ENCODE assay signal across 11 cellular contexts in the genomic region with DNA sequence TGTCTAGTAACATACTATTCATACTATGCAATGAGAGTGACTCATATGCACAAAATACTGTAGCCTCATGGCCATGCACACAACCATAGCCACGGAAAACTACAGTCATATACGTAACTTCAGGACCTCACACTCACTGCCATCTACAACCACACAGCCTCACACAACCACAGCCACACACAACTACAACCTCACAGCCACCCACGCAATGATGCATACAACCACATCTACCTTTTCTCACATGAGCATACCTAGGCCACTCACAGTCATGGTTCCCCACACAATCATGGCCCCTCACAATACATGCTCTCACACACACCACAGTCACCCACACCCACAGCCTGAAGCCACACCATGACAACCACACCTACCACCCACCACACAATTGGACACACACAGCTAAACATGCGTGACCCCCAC. TPM values are rescaled to one million over a fixed set of nuclear protein-coding genes. Genes with fewer than 3 reads are reported as not detected.
DNase-seq lines count a peak whose midpoint lies in the region; ATAC-seq and TF ChIP-seq lines count a peak whose summit lies in the region.
"Had no signal": no experiment of that assay in that cellular context is flagged by ENCODE, and none has a peak within 500 bp of the region (broad histone marks: within the 10 kb centered on the region; RNA-seq: fewer than 3 reads in every experiment).

No MANE protein-coding gene starts in this region.

- peaks cover 21% of the 10 kb centered on the region for H3K9me3 Mint-ChIP-seq in activated CD8-positive, alpha-beta T cell treated with anti-CD3 and anti-CD28 coated beads for 36 hours

- no peak overlapping the region for H3K4ac ChIP-seq in IMR-90 (ENCODE audit: low read depth, low read length)

- no peak overlapping the region for H4K91ac ChIP-seq in IMR-90 (ENCODE audit: insufficient read depth, low read depth, low read length)

- POLR2A ChIA-PET in IMR-90 (lab: Charles Lee; ENCODE audit: unreplicated experiment): no interaction called here
- POLR2A ChIA-PET in activated CD8-positive, alpha-beta T cell treated with anti-CD3 and anti-CD28 coated beads for 36 hours (lab: Charles Lee): interaction anchor here (0.9 to 1.7 kb wide), 2 partner anchors 10 to 58 kb away, joined by 3 to 13 read pairs; a partner anchor contains a TSS

- no peaks in the 10 kb centered on the region for H3K79me1 ChIP-seq in IMR-90 (ENCODE audit: low read depth in 1 of 2, low read length in 2 of 2)

- DNase-seq in IMR-90 (no peak), sciatic nerve (ENCODE audit: low spot score) (no peak), SHP77 (lab: John Stamatoyannopoulos, UW) (no peak), globus pallidus (ENCODE audit: low spot score) (no peak)
- DNase-seq in activated CD8-positive, alpha-beta T cell treated with anti-CD3 and anti-CD28 coated beads for 36 hours: peak; percentile 94
- DNase-seq in stimulated activated CD4-positive, alpha-beta T cell treated with anti-CD3 and anti-CD28 coated beads, Interleukin-4, amount 100 ng/mL, for 24 hours: peak; percentile 87
- DNase-seq: NCI-H1048, WERI-Rb-1 had no signal

- no peak overlapping the region for H3K14ac ChIP-seq in IMR-90 (replicated peaks; ENCODE audit: low read depth, low read length)

- H3K27me3 ChIP-seq in IMR-90 (ENCODE audit: control insufficient read depth, insufficient read depth, low read length): no peaks in the 10 kb centered on the region

- H4K8ac ChIP-seq in IMR-90 (ENCODE audit: low read depth in 2 of 2, low read length in 2 of 2): no peak overlapping the region

- no peak overlapping the region for H2BK15ac ChIP-seq in IMR-90 (ENCODE audit: low read depth, low read length)

- peaks cover 15% of the 10 kb centered on the region for H3K9me3 ChIP-seq in IMR-90 (ENCODE audit: control insufficient read depth, insufficient read depth, low read length)

- H2AK5ac ChIP-seq in IMR-90 (ENCODE audit: low read depth, low read length): no peak overlapping the region

- CTCF ChIA-PET in IMR-90 (lab: Yijun Ruan, JAX): no interaction called here
- CTCF ChIA-PET in activated CD8-positive, alpha-beta T cell treated with anti-CD3 and anti-CD28 coated beads for 36 hours (lab: Charles Lee): interaction anchor here (1.3 kb wide), 1 partner anchor 9 kb away, joined by 3 read pairs; no protein-coding TSS in a partner anchor

- no peaks in the 10 kb centered on the region for H3K9me1 ChIP-seq in IMR-90 (ENCODE audit: insufficient read depth, low read length)

- no peak overlapping the region for H4K5ac ChIP-seq in IMR-90 (ENCODE audit: low read depth, low read length)

- H3K4me1 ChIP-seq in IMR-90 (ENCODE audit: control insufficient read depth, insufficient read depth, low read length): no peaks in the 10 kb centered on the region

- no TSS peak for BruUV-seq in IMR-90 (replicated peaks; lab: Mats Ljungman, UMichigan)

- peaks cover 15% of the 10 kb centered on the region for H3K36me3 Mint-ChIP-seq in activated CD8-positive, alpha-beta T cell treated with anti-CD3 and anti-CD28 coated beads for 36 hours (ENCODE audit: low read depth)

- ATAC-seq in IMR-90 (ENCODE audit: low read depth) (no peak), esophagus mucosa (peak; percentile 60), sciatic nerve (no peak), HG02610 (IDR thresholded peaks at IDR 0.05; ENCODE audit: unreplicated experiment) (no peak)
- peak; percentile 82 for ATAC-seq in activated CD8-positive, alpha-beta T cell treated with anti-CD3 and anti-CD28 coated beads for 36 hours

- no peaks in the 10 kb centered on the region for H3K36me3 ChIP-seq in IMR-90 (ENCODE audit: control insufficient read depth, insufficient read depth, low read length)
- H3K36me3 ChIP-seq: WERI-Rb-1 had no signal

- peak overlapping the region; percentile 39 for H2AK9ac ChIP-seq in IMR-90 (replicated peaks; ENCODE audit: low read depth, low read length, poor library complexity)

- intact Hi-C loops in IMR-90 (cut with micrococcal nuclease) (no loop called here), sciatic nerve (cut with DNase I) (no loop called here)
- intact Hi-C loops in activated CD8-positive, alpha-beta T cell treated with anti-CD3 and anti-CD28 coated beads for 36 hours (cut with micrococcal nuclease): no loop called here

- no peak overlapping the region for H3K23ac ChIP-seq in IMR-90 (ENCODE audit: low read depth, low read length)

- H3K27ac ChIP-seq in IMR-90 (ENCODE audit: insufficient read depth, low read length): no peak overlapping the region
- H3K27ac ChIP-seq: WERI-Rb-1 had no signal

- in situ Hi-C loops in IMR-90 (cut with MboI; ENCODE audit: low sequenced_read_pairs): no loop called here

- H3K4me2 ChIP-seq in IMR-90 (ENCODE audit: low read depth, low read length): no peak overlapping the region

- TF ChIP-seq CTCF in IMR-90 (conservative IDR thresholded peaks at IDR 0.05; ENCODE audit: low read depth, low read length): no peak
- no peak for TF ChIP-seq CTCF in activated CD8-positive, alpha-beta T cell treated with anti-CD3 and anti-CD28 coated beads for 36 hours (IDR thresholded peaks at IDR 0.05)

- no peak overlapping the region for H3K18ac ChIP-seq in IMR-90 (ENCODE audit: low read depth, low read length)

- H4K20me1 ChIP-seq in IMR-90 (ENCODE audit: insufficient read depth, low read length): no peaks in the 10 kb centered on the region

- peaks cover 52% of the 10 kb centered on the region for H3K4me1 Mint-ChIP-seq in activated CD8-positive, alpha-beta T cell treated with anti-CD3 and anti-CD28 coated beads for 36 hours (ENCODE audit: low read depth)

- TF ChIP-seq RAD21 in IMR-90 (IDR thresholded peaks at IDR 0.05; ENCODE audit: low read length): no peak

- no peak overlapping the region for H3K56ac ChIP-seq in IMR-90 (ENCODE audit: extremely low read depth, insufficient read depth, low read length)

- 56% methylated on average over 2 of the region's 4 CpGs; no CpG with 5 or more reads in 1 of the 2 experiments for WGBS in IMR-90 (ENCODE audit: extremely low coverage in 2 of 2, insufficient read length in 1 of 2), 2 experiments

- H3K27ac Mint-ChIP-seq in activated CD8-positive, alpha-beta T cell treated with anti-CD3 and anti-CD28 coated beads for 36 hours: peak overlapping the region; percentile 81

- H3K27me3 Mint-ChIP-seq in activated CD8-positive, alpha-beta T cell treated with anti-CD3 and anti-CD28 coated beads for 36 hours: peaks cover 2% of the 10 kb centered on the region

- TF ChIP-seq POLR2A in IMR-90 (IDR thresholded peaks at IDR 0.05; ENCODE audit: low read depth, low read length): no peak

- no peak overlapping the region for H3K4me3 ChIP-seq in IMR-90 (ENCODE audit: insufficient read depth, low read depth, low read length)

- H2BK20ac ChIP-seq in IMR-90 (ENCODE audit: low read depth, low read length): no peak overlapping the region

- H2BK5ac ChIP-seq in IMR-90 (ENCODE audit: low read depth, low read length, poor library complexity, severe bottlenecking): no peak overlapping the region

- H2BK120ac ChIP-seq in IMR-90 (ENCODE audit: low read depth, low read length): no peak overlapping the region

- dilution Hi-C loops in IMR-90 (cut with HindIII; ENCODE audit: low sequenced_read_pairs, unreplicated experiment): no loop called here

- peak overlapping the region; percentile 44 for H2AFZ ChIP-seq in IMR-90 (replicated peaks; ENCODE audit: low read length, poor library complexity)

- H3K9ac ChIP-seq in IMR-90 (ENCODE audit: low read depth, low read length): no peak overlapping the region

- peak overlapping the region; percentile 44 for H3K4me3 Mint-ChIP-seq in activated CD8-positive, alpha-beta T cell treated with anti-CD3 and anti-CD28 coated beads for 36 hours

TF ChIP-seq in IMR-90, 13 proteins besides CTCF, POLR2A, EP300 and RAD21 (continues in another document):
- TF ChIP-seq, protein P1, sequence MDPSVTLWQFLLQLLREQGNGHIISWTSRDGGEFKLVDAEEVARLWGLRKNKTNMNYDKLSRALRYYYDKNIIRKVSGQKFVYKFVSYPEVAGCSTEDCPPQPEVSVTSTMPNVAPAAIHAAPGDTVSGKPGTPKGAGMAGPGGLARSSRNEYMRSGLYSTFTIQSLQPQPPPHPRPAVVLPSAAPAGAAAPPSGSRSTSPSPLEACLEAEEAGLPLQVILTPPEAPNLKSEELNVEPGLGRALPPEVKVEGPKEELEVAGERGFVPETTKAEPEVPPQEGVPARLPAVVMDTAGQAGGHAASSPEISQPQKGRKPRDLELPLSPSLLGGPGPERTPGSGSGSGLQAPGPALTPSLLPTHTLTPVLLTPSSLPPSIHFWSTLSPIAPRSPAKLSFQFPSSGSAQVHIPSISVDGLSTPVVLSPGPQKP (IDR thresholded peaks at IDR 0.05; ENCODE audit: borderline replicate concordance, low read depth, low read length): no peak
- TF ChIP-seq, protein P2, sequence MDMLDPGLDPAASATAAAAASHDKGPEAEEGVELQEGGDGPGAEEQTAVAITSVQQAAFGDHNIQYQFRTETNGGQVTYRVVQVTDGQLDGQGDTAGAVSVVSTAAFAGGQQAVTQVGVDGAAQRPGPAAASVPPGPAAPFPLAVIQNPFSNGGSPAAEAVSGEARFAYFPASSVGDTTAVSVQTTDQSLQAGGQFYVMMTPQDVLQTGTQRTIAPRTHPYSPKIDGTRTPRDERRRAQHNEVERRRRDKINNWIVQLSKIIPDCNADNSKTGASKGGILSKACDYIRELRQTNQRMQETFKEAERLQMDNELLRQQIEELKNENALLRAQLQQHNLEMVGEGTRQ (IDR thresholded peaks at IDR 0.05; ENCODE audit: low read depth, low read length): no peak
- TF ChIP-seq CHD1 (IDR thresholded peaks at IDR 0.05; ENCODE audit: low read depth, low read length) (no peak), RCOR1 (IDR thresholded peaks at IDR 0.05; ENCODE audit: insufficient replicate concordance, low read length) (no peak)

RNA-seq across cellular contexts. Expression of a gene that starts 8.7 kb away (rescaled TPM):
- not detected in 2 replicates for total RNA-seq in IMR-90 (2012; rRNA removed)
- polyA plus RNA-seq in IMR-90 (2012; rRNA removed): not detected in 2 replicates
- not detected in 2 replicates for polyA plus RNA-seq in IMR-90 (2012; cell fraction: cytosol; rRNA removed)
- not detected in 2 replicates for polyA plus RNA-seq in IMR-90 (2012; cell fraction: nucleus; rRNA removed; ENCODE audit: low replicate concordance)
- 10 to 100 TPM; 41.7 to 43.8 TPM for total RNA-seq in activated CD8-positive, alpha-beta T cell treated with anti-CD3 and anti-CD28 coated beads for 36 hours
- 0.28 TPM for total RNA-seq in esophagus mucosa
- total RNA-seq in sciatic nerve: 9.8 TPM
- polyA plus RNA-seq: neural cell had no signal

RNA-seq across cellular contexts. Expression of a gene that starts 41.8 kb away (rescaled TPM):
- total RNA-seq in IMR-90 (2012; rRNA removed) (0.28 TPM in 1 of 2 replicates, not detected in the other), esophagus mucosa (65.0 TPM), sciatic nerve (971 TPM)
- 0.36 and 0.53 TPM in 2 replicates for polyA plus RNA-seq in IMR-90 (2012; rRNA removed)
- 0.08 and 0.47 TPM in 2 replicates for polyA plus RNA-seq in IMR-90 (2012; cell fraction: cytosol; rRNA removed)
- 0.40 and 0.99 TPM in 2 replicates for polyA plus RNA-seq in IMR-90 (2012; cell fraction: nucleus; rRNA removed; ENCODE audit: low replicate concordance)
- 1 to 10 TPM in 1 of 2 experiments, under 1 TPM in 1; 0.34 to 1.1 TPM for total RNA-seq in activated CD8-positive, alpha-beta T cell treated with anti-CD3 and anti-CD28 coated beads for 36 hours
- polyA plus RNA-seq: neural cell had no signal

RNA-seq across cellular contexts. Expression of a gene that starts 58.7 kb away (rescaled TPM):
- total RNA-seq in IMR-90 (2012; rRNA removed) (17.5 and 28.0 TPM in 2 replicates), esophagus mucosa (65.9 TPM), sciatic nerve (64.1 TPM)
- polyA plus RNA-seq in IMR-90 (2012; rRNA removed): 38.9 and 44.2 TPM in 2 replicates
- 31.9 and 52.0 TPM in 2 replicates for polyA plus RNA-seq in IMR-90 (2012; cell fraction: cytosol; rRNA removed)
- polyA plus RNA-seq in IMR-90 (2012; cell fraction: nucleus; rRNA removed; ENCODE audit: low replicate concordance): 107 and 192 TPM in 2 replicates
- total RNA-seq in activated CD8-positive, alpha-beta T cell treated with anti-CD3 and anti-CD28 coated beads for 36 hours: 10 to 100 TPM; 58.2 to 64.8 TPM

Comparison
In these comparisons a context has a peak if more than half of its experiments do, and no peak if none do; other contexts are left out.
1. ATAC-seq: peak in activated CD8-positive, alpha-beta T cell treated with anti-CD3 and anti-CD28 coated beads for 36 hours (single experiment) and esophagus mucosa (single experiment); none in IMR-90 (single experiment), sciatic nerve (single experiment) and HG02610 (single experiment).
2. DNase-seq: peak in activated CD8-positive, alpha-beta T cell treated with anti-CD3 and anti-CD28 coated beads for 36 hours (single experiment) and stimulated activated CD4-positive, alpha-beta T cell treated with anti-CD3 and anti-CD28 coated beads, Interleukin-4, amount 100 ng/mL, for 24 hours (single experiment); none in IMR-90 (single experiment), sciatic nerve (single experiment), SHP77 (0 of 2) and globus pallidus (single experiment).
3. RNA of a gene that starts 41.8 kb away (total RNA-seq): 971 TPM in sciatic nerve (single experiment) and 65.0 TPM in esophagus mucosa (single experiment); 0.34 to 1.1 TPM in activated CD8-positive, alpha-beta T cell treated with anti-CD3 and anti-CD28 coated beads for 36 hours and 0.28 TPM in IMR-90; every median in the first group is over 10 times any median in the second.